In the genomic region with DNA sequence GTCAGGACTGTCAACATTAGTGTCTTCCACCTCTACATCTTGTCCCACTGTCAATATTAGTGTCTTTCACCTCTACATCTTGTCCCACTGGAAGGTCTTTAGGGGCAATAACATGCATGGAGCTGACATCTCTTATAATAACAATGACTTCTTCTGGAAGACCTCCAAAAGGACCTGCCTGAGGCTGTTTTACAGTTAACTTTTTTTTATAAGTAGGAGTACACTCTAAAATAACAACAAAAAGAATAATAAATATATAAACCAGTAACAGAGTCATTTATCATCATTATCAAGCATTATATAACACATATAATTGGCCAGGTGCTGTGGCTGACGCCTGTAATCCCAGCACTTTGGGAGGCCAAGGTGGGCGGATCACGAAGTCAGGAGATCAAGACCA, we compare ENCODE assay signal across 28 cellular contexts.
"Had no signal": no experiment of that assay in that cellular context is flagged by ENCODE, and none has a peak within 500 bp of the region (broad histone marks: within the 10 kb centered on the region; RNA-seq: fewer than 3 reads in every experiment).

No MANE protein-coding gene starts in this region.

- H3K36me3 ChIP-seq: ascending aorta, breast epithelium, cardiac muscle cell, colonic mucosa, heart left ventricle had no signal

- H3K27ac ChIP-seq: ascending aorta, breast epithelium, cardiac muscle cell, colonic mucosa, heart left ventricle had no signal

- H3K9me3 ChIP-seq: ascending aorta, breast epithelium, colonic mucosa, heart left ventricle had no signal

- ATAC-seq: activated CD4-positive, alpha-beta T cell treated with anti-CD3 and anti-CD28 coated beads for 36 hours; activated CD8-positive, alpha-beta memory T cell treated with anti-CD3 and anti-CD28 coated beads, Interleukin-2, amount 10 ng/mL, durations not matched to agents 7 days and 5 days; activated CD8-positive, alpha-beta T cell treated with anti-CD3 and anti-CD28 coated beads, Interleukin-2, amount 10 ng/mL, durations not matched to agents 7 days and 5 days; activated naive CD4-positive, alpha-beta T cell treated with anti-CD3 and anti-CD28 coated beads, Interleukin-2, amount 50 U/mL, for 72 hours; activated T-cell treated with anti-CD3 and anti-CD28 coated beads, Interleukin-2, amount 50 U/mL, for 72 hours; heart left ventricle had no signal

- H3K4me3 ChIP-seq: ascending aorta, breast epithelium, cardiac muscle cell, colonic mucosa, heart left ventricle had no signal

- DNase-seq: activated CD4-positive, alpha-beta memory T cell treated with anti-CD3 and anti-CD28 coated beads for 36 hours; activated CD4-positive, alpha-beta T cell treated with anti-CD3 and anti-CD28 coated beads for 36 hours; activated CD4-positive, alpha-beta T cell treated with anti-CD3 and anti-CD28 coated beads, Interleukin-2, amount 10 ng/mL, durations not matched to agents 24 days and 14 days; activated CD4-positive, CD25-positive, alpha-beta regulatory T cell; activated CD4-positive, CD25-positive, alpha-beta regulatory T cell treated with anti-CD3 and anti-CD28 coated beads, Interleukin-2, amount 50 U/mL, for 72 hours; activated CD8-positive, alpha-beta memory T cell treated with anti-CD3 and anti-CD28 coated beads, Interleukin-2, amount 10 ng/mL, durations not matched to agents 7 days and 5 days; activated CD8-positive, alpha-beta memory T cell treated with anti-CD3 and anti-CD28 coated beads, Interleukin-2, amount 50 U/mL, for 48 hours; activated CD8-positive, alpha-beta T cell treated with anti-CD3 and anti-CD28 coated beads, Interleukin-2, amount 10 ng/mL, durations not matched to agents 7 days and 5 days; activated gamma-delta T cell; activated naive CD4-positive, alpha-beta T cell; activated naive CD4-positive, alpha-beta T cell treated with anti-CD3 and anti-CD28 coated beads, Interleukin-2, amount 10 ng/mL, durations not matched to agents 7 days and 5 days; activated naive CD8-positive, alpha-beta T cell treated with anti-CD3 and anti-CD28 coated beads, Interleukin-2, amount 10 ng/mL, durations not matched to agents 7 days and 5 days; activated T-cell treated with anti-CD3 and anti-CD28 coated beads for 4 hours; activated T-cell treated with anti-CD3 and anti-CD28 coated beads, Interleukin-2, amount 50 U/mL, for 24 hours; activated T-cell treated with anti-CD3 and anti-CD28 coated beads, Interleukin-2, amount 50 U/mL, for 72 hours; central memory CD4-positive, alpha-beta T cell; cerebellar nuclear complex; colonic mucosa; effector memory CD4-positive, alpha-beta T cell; endodermal cell; glutamatergic neuron; heart left ventricle; hypothalamus; T1000 had no signal

- H3K27me3 ChIP-seq: ascending aorta, breast epithelium, cardiac muscle cell, colonic mucosa, heart left ventricle had no signal
